ENCODE assay signal across 2 cellular contexts in the genomic region with DNA sequence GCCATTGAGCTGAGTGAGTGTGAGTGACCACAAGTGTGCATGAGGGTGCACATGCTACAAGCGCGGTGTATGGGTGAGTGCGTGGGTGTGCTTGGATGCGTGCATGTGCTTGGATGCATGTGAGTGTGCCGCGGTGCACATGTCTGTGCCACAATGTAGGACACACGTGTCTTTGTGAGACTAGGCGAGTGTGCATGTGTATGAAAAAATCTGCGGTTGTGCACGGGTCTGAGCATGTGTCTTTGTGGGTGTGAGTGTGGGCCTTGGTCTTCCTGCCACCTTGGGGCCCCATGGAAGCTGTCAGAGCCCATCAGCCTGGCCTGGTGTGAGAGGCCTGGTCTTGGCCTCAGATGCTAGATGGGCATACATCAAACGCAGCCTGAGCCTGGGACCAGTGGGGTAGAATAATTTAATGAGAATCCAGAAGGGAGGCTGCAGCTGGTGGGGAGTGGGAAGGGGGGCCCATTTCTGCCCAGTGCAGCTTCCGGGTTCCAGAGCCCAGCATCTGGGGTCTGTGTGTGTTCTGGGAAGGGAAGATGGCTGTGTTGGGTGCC.
TF ChIP-seq lines count a peak whose summit lies in the region.

No MANE protein-coding gene starts in this region.

TF ChIP-seq in IMR-90, 13 proteins besides CTCF, POLR2A, EP300 and RAD21:
- TF ChIP-seq SMC3 (IDR thresholded peaks at IDR 0.05; ENCODE audit: low read depth, low read length) (no peak), BHLHE40 (IDR thresholded peaks at IDR 0.05; ENCODE audit: low read depth, low read length) (no peak), NFE2L2 (IDR thresholded peaks at IDR 0.05; ENCODE audit: low read depth, low read length) (no peak), RCOR1 (IDR thresholded peaks at IDR 0.05; ENCODE audit: insufficient replicate concordance, low read length) (no peak), CEBPB (IDR thresholded peaks at IDR 0.05; ENCODE audit: low read depth, low read length) (no peak), RFX5 (IDR thresholded peaks at IDR 0.05; ENCODE audit: low read depth, low read length) (no peak), MAFK (IDR thresholded peaks at IDR 0.05; ENCODE audit: low read depth, low read length) (no peak), MXI1 (IDR thresholded peaks at IDR 0.05; ENCODE audit: borderline replicate concordance, low read depth, low read length) (no peak), CHD1 (IDR thresholded peaks at IDR 0.05; ENCODE audit: low read depth, low read length) (no peak), MAZ (IDR thresholded peaks at IDR 0.05; ENCODE audit: borderline replicate concordance, low read depth, low read length) (no peak)
- TF ChIP-seq, protein P1, sequence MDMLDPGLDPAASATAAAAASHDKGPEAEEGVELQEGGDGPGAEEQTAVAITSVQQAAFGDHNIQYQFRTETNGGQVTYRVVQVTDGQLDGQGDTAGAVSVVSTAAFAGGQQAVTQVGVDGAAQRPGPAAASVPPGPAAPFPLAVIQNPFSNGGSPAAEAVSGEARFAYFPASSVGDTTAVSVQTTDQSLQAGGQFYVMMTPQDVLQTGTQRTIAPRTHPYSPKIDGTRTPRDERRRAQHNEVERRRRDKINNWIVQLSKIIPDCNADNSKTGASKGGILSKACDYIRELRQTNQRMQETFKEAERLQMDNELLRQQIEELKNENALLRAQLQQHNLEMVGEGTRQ (IDR thresholded peaks at IDR 0.05; ENCODE audit: low read depth, low read length), result no peak
- TF ChIP-seq, protein P2, sequence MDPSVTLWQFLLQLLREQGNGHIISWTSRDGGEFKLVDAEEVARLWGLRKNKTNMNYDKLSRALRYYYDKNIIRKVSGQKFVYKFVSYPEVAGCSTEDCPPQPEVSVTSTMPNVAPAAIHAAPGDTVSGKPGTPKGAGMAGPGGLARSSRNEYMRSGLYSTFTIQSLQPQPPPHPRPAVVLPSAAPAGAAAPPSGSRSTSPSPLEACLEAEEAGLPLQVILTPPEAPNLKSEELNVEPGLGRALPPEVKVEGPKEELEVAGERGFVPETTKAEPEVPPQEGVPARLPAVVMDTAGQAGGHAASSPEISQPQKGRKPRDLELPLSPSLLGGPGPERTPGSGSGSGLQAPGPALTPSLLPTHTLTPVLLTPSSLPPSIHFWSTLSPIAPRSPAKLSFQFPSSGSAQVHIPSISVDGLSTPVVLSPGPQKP (IDR thresholded peaks at IDR 0.05; ENCODE audit: borderline replicate concordance, low read depth, low read length), result no peak

TF ChIP-seq in WTC11, 78 proteins besides CTCF, POLR2A, EP300 and RAD21:
- TF ChIP-seq, protein P3, sequence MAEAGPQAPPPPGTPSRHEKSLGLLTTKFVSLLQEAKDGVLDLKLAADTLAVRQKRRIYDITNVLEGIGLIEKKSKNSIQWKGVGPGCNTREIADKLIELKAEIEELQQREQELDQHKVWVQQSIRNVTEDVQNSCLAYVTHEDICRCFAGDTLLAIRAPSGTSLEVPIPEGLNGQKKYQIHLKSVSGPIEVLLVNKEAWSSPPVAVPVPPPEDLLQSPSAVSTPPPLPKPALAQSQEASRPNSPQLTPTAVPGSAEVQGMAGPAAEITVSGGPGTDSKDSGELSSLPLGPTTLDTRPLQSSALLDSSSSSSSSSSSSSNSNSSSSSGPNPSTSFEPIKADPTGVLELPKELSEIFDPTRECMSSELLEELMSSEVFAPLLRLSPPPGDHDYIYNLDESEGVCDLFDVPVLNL (CRISPR knock-in tag; IDR thresholded peaks at IDR 0.05; ENCODE audit: borderline replicate concordance, low read depth), result no peak
- TF ChIP-seq OVOL2 (CRISPR knock-in tag; IDR thresholded peaks at IDR 0.05; ENCODE audit: borderline replicate concordance) (no peak), ZNF396 (CRISPR knock-in tag; IDR thresholded peaks at IDR 0.05; ENCODE audit: borderline replicate concordance) (no peak), ZBTB21 (CRISPR knock-in tag; IDR thresholded peaks at IDR 0.05; ENCODE audit: borderline replicate concordance) (no peak), RELA (CRISPR knock-in tag; IDR thresholded peaks at IDR 0.05; ENCODE audit: borderline replicate concordance) (no peak), NR1H2 (CRISPR knock-in tag; IDR thresholded peaks at IDR 0.05) (no peak), ZNF121 (CRISPR knock-in tag; IDR thresholded peaks at IDR 0.05) (no peak), ZNF317 (CRISPR knock-in tag; IDR thresholded peaks at IDR 0.05; ENCODE audit: borderline replicate concordance, low read depth) (no peak), NR2C2 (CRISPR knock-in tag; IDR thresholded peaks at IDR 0.05) (no peak), FOXP1 (CRISPR knock-in tag; IDR thresholded peaks at IDR 0.05; ENCODE audit: borderline replicate concordance) (no peak), TP53 (CRISPR knock-in tag; IDR thresholded peaks at IDR 0.05) (no peak)
- TF ChIP-seq, protein P4, sequence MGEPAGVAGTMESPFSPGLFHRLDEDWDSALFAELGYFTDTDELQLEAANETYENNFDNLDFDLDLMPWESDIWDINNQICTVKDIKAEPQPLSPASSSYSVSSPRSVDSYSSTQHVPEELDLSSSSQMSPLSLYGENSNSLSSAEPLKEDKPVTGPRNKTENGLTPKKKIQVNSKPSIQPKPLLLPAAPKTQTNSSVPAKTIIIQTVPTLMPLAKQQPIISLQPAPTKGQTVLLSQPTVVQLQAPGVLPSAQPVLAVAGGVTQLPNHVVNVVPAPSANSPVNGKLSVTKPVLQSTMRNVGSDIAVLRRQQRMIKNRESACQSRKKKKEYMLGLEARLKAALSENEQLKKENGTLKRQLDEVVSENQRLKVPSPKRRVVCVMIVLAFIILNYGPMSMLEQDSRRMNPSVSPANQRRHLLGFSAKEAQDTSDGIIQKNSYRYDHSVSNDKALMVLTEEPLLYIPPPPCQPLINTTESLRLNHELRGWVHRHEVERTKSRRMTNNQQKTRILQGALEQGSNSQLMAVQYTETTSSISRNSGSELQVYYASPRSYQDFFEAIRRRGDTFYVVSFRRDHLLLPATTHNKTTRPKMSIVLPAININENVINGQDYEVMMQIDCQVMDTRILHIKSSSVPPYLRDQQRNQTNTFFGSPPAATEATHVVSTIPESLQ (CRISPR knock-in tag; IDR thresholded peaks at IDR 0.05), result no peak
- TF ChIP-seq, protein P5, sequence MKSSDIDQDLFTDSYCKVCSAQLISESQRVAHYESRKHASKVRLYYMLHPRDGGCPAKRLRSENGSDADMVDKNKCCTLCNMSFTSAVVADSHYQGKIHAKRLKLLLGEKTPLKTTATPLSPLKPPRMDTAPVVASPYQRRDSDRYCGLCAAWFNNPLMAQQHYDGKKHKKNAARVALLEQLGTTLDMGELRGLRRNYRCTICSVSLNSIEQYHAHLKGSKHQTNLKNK (CRISPR knock-in tag; IDR thresholded peaks at IDR 0.05), result no peak
